ENCODE assay signal across 9 cellular contexts in genomic region chrX:31223817-31224216, GRCh38.
DNase-seq lines count a peak whose midpoint lies in the region; ATAC-seq lines count a peak whose summit lies in the region.
"Had no signal": no experiment of that assay in that cellular context is flagged by ENCODE, and none has a peak within 500 bp of the region (broad histone marks: within the 10 kb centered on the region; RNA-seq: fewer than 3 reads in every experiment).

No MANE protein-coding gene starts in this region.

- DNase-seq in RKO (ENCODE audit: low spot score) = peak; percentile 27
- peak; percentile 45 for DNase-seq in myocyte (ENCODE audit: low read depth)
- DNase-seq in stimulated activated naive CD4-positive, alpha-beta T cell treated with Interleukin-2 at 50 U/mL for 16 hours (lab: John Stamatoyannopoulos, UW) = no peak
- DNase-seq in ureter (ENCODE audit: low spot score) = no peak
- DNase-seq in NCI-H446 treated with DMSO at 0.1 percent for 48 hours (lab: John Stamatoyannopoulos, UW) = no peak
- no peak for DNase-seq in DMS 273 (lab: John Stamatoyannopoulos, UW; ENCODE audit: unreplicated experiment)

- ATAC-seq in GM18907 (IDR thresholded peaks at IDR 0.05; ENCODE audit: unreplicated experiment) = peak; percentile 81
- ATAC-seq in HG03025 (IDR thresholded peaks at IDR 0.05; ENCODE audit: low FRiP score, unreplicated experiment) = peak; percentile 53
- ATAC-seq: Right ventricle myocardium inferior had no signal

Comparison
In these comparisons a context has a peak if more than half of its experiments do, and no peak if none do; other contexts are left out.
1. DNase-seq: peak in RKO (single experiment) and myocyte (single experiment); none in stimulated activated naive CD4-positive, alpha-beta T cell treated with Interleukin-2 at 50 U/mL for 16 hours (single experiment), ureter (single experiment), NCI-H446 treated with DMSO at 0.1 percent for 48 hours (single experiment) and DMS 273 (single experiment).